18 cellular contexts compared by ENCODE assay signal in genomic region chr7:15751191-15751701, GRCh38.
A peak's percentile ranks its signal among the peaks of the same experiment; 100 is the strongest.
DNase-seq lines count a peak whose midpoint lies in the region; ATAC-seq and TF ChIP-seq lines count a peak whose summit lies in the region.
"Had no signal": no experiment of that assay in that cellular context is flagged by ENCODE, and none has a peak within 500 bp of the region (broad histone marks: within the 10 kb centered on the region; RNA-seq: fewer than 3 reads in every experiment).

No MANE protein-coding gene starts in this region.

- H3K36me3 Mint-ChIP-seq in activated naive CD8-positive, alpha-beta T cell treated with anti-CD3 and anti-CD28 coated beads for 36 hours, result no peaks in the 10 kb centered on the region

- H3K27me3 Mint-ChIP-seq in activated naive CD8-positive, alpha-beta T cell treated with anti-CD3 and anti-CD28 coated beads for 36 hours, result no peaks in the 10 kb centered on the region
- H3K27me3 Mint-ChIP-seq: B cell had no signal

- H3K36me3 ChIP-seq in heart left ventricle, result no peaks in the 10 kb centered on the region
- no peaks in the 10 kb centered on the region for H3K36me3 ChIP-seq in skeletal muscle satellite cell (ENCODE audit: insufficient read depth, low read length)
- H3K36me3 ChIP-seq: colonic mucosa, right lobe of liver had no signal

- no peak for TF ChIP-seq CTCF in heart left ventricle (IDR thresholded peaks at IDR 0.05)

- H3K4me1 ChIP-seq in heart left ventricle (peaks cover 0 to 37% (median 16%) of the 10 kb centered on the region in 12 donors), skeletal muscle satellite cell (ENCODE audit: control insufficient read depth, insufficient read depth, low read length) (peaks cover 46% of the 10 kb centered on the region)
- H3K4me1 ChIP-seq: colonic mucosa, right lobe of liver had no signal

- no peak overlapping the region for H3K27ac Mint-ChIP-seq in activated naive CD8-positive, alpha-beta T cell treated with anti-CD3 and anti-CD28 coated beads for 36 hours
- H3K27ac Mint-ChIP-seq: B cell; T-helper 1 cell treated with Interleukin-12 subunit alpha and Interleukin-12 subunit beta and Interleukin-4 antibody, amounts not matched to agents 30 μg/mL and 1 μg/mL, for 36 hours had no signal

- peak overlapping the region in 8 of 12 donors; percentile 14 to 71 (median 23) for H3K27ac ChIP-seq in heart left ventricle
- H3K27ac ChIP-seq: colonic mucosa, epithelial cell of prostate, right lobe of liver had no signal

- intact Hi-C loops in heart left ventricle (cut with DNase I), result no loop called here

- H3K4me3 ChIP-seq in heart left ventricle (no peak overlapping the region), skeletal muscle satellite cell (ENCODE audit: low read length) (peak overlapping the region; percentile 38)
- H3K4me3 ChIP-seq: colonic mucosa, lung, right lobe of liver had no signal

- no peaks in the 10 kb centered on the region for H3K9me3 ChIP-seq in heart left ventricle
- H3K9me3 ChIP-seq in skeletal muscle satellite cell (replicated peaks; ENCODE audit: low read length), result no peaks in the 10 kb centered on the region
- H3K9me3 ChIP-seq: colonic mucosa, right lobe of liver had no signal

- no peak overlapping the region for H3K4me3 Mint-ChIP-seq in activated naive CD8-positive, alpha-beta T cell treated with anti-CD3 and anti-CD28 coated beads for 36 hours
- H3K4me3 Mint-ChIP-seq: B cell; T-helper 1 cell treated with Interleukin-12 subunit alpha and Interleukin-12 subunit beta and Interleukin-4 antibody, amounts not matched to agents 30 μg/mL and 1 μg/mL, for 36 hours had no signal

- peak; percentile 61 to 87 (median 78) for ATAC-seq in heart left ventricle
- ATAC-seq: right lobe of liver had no signal

- TF ChIP-seq POLR2A in heart left ventricle (IDR thresholded peaks at IDR 0.05), result no peak

- H3K4me2 ChIP-seq in skeletal muscle satellite cell (ENCODE audit: low read length), result peak overlapping the region; percentile 54

- H3K27me3 ChIP-seq in heart left ventricle (no peaks in the 10 kb centered on the region), skeletal muscle satellite cell (ENCODE audit: control insufficient read depth, insufficient read depth, low read length) (no peaks in the 10 kb centered on the region)
- H3K27me3 ChIP-seq: colonic mucosa, right lobe of liver had no signal

- WGBS in heart left ventricle, 4 donors, result 34 to 55% (median 41%) methylated on average over 4 of the region's 4 CpGs

- H3K9ac ChIP-seq in skeletal muscle satellite cell (ENCODE audit: low read depth, low read length), result peak overlapping the region; percentile 67

- H3K4me1 Mint-ChIP-seq in activated naive CD8-positive, alpha-beta T cell treated with anti-CD3 and anti-CD28 coated beads for 36 hours, result no peaks in the 10 kb centered on the region
- H3K4me1 Mint-ChIP-seq: B cell had no signal

- H3K9me3 Mint-ChIP-seq in activated naive CD8-positive, alpha-beta T cell treated with anti-CD3 and anti-CD28 coated beads for 36 hours, result no peaks in the 10 kb centered on the region
- H3K9me3 Mint-ChIP-seq: T-helper 1 cell treated with Interleukin-12 subunit alpha and Interleukin-12 subunit beta and Interleukin-4 antibody, amounts not matched to agents 30 μg/mL and 1 μg/mL, for 36 hours had no signal

- DNase-seq in EL, result peak; percentile 78
- peak; percentile 70 for DNase-seq in amniotic epithelial cell (ENCODE audit: low read depth)
- no peak for DNase-seq in heart left ventricle
- DNase-seq in activated CD4-positive, CD25-positive, alpha-beta regulatory T cell treated with anti-CD3 and anti-CD28 coated beads, Interleukin-2, amount 50 U/mL, for 72 hours, result no peak
- no peak for DNase-seq in GOT3 (lab: John Stamatoyannopoulos, UW)
- no peak for DNase-seq in stimulated activated CD4-positive, alpha-beta T cell treated with anti-CD3 and anti-CD28 coated beads, Interleukin-2, amount 100 ng/mL, for 48 hours
- no peak for DNase-seq in activated naive CD8-positive, alpha-beta T cell treated with anti-CD3 and anti-CD28 coated beads for 36 hours
- DNase-seq: colonic mucosa; DMS153; NCI-H2081; right lobe of liver; RPMI8226; stimulated activated naive CD4-positive, alpha-beta T cell had no signal

Comparison
In these comparisons a context has a peak if more than half of its experiments do, and no peak if none do; other contexts are left out.
1. DNase-seq: peak in EL (single experiment) and amniotic epithelial cell (single experiment); none in heart left ventricle (0 of 5), activated CD4-positive, CD25-positive, alpha-beta regulatory T cell treated with anti-CD3 and anti-CD28 coated beads, Interleukin-2, amount 50 U/mL, for 72 hours (single experiment), GOT3 (single experiment), stimulated activated CD4-positive, alpha-beta T cell treated with anti-CD3 and anti-CD28 coated beads, Interleukin-2, amount 100 ng/mL, for 48 hours (0 of 2) and activated naive CD8-positive, alpha-beta T cell treated with anti-CD3 and anti-CD28 coated beads for 36 hours (single experiment).